In the genomic region with DNA sequence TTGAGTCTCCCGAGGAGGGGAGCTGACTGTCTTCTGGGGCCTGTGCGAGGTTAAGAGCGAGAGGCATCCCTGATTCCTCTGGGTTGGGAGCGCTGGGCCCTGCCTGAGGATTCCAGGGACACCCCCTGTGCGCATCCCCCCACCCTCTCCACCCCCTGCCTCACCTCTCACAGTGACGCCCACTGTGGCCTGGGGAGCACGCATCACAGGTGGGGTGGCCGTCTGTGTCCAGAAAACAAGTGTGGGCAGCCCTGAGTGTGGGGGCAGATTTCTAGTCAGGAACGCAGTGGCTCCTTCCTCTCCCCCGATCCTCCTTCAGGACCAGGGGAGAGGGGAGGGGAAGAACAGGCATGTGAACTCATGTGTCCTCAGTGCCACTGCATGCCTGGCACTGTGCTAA, we compare ENCODE assay signal across 15 cellular contexts.
"Had no signal": no experiment of that assay in that cellular context is flagged by ENCODE, and none has a peak within 500 bp of the region (broad histone marks: within the 10 kb centered on the region; RNA-seq: fewer than 3 reads in every experiment).

No MANE protein-coding gene starts in this region.

- H3K9me3 ChIP-seq: colonic mucosa, neutrophil, suprapubic skin, tibial nerve, upper lobe of right lung, vagina had no signal

- H3K36me3 ChIP-seq: neutrophil had no signal

- H3K4me1 ChIP-seq: colonic mucosa, upper lobe of right lung had no signal

- DNase-seq: colonic mucosa; dermis blood vessel endothelial cell; left colon; mesendoderm; naive B cell; stimulated activated CD4-positive, alpha-beta T cell treated with anti-CD3 and anti-CD28 coated beads, Interleukin-12 subunit alpha, Interleukin-12 subunit beta, amount 100 ng/mL, for 4 hours; stimulated activated naive CD4-positive, alpha-beta T cell treated with Interleukin-2 at 50 U/mL for 16 hours; upper lobe of right lung had no signal

- H3K4me3 ChIP-seq: colonic mucosa, skin epidermis, suprapubic skin, tibial nerve, upper lobe of right lung, vagina had no signal

- ATAC-seq: left colon, sciatic nerve, upper lobe of right lung had no signal

- H3K27ac Mint-ChIP-seq: naive B cell, nephron had no signal

- H3K4me3 Mint-ChIP-seq: naive B cell, nephron had no signal

- H3K27me3 Mint-ChIP-seq: naive B cell had no signal

- H3K27me3 ChIP-seq: colonic mucosa, neutrophil, suprapubic skin, tibial nerve, upper lobe of right lung, vagina had no signal

- H3K27ac ChIP-seq: colonic mucosa, neutrophil, skin epidermis, suprapubic skin, upper lobe of right lung, vagina had no signal

- H3K9me3 Mint-ChIP-seq: naive B cell, nephron had no signal

- H3K36me3 Mint-ChIP-seq: naive B cell had no signal
